In genomic region chr7:70596575-70596891, GRCh38 we compare ENCODE assay signal across 1 cellular context.
TF ChIP-seq lines count a peak whose summit lies in the region.

No MANE protein-coding gene starts in this region.

TF ChIP-seq in GM23338, 12 proteins besides CTCF, POLR2A, EP300 and RAD21 (continued from another document):
- TF ChIP-seq NANOG (IDR thresholded peaks at IDR 0.05; ENCODE audit: borderline replicate concordance) (no peak), ZNF331 (CRISPR knock-in tag; IDR thresholded peaks at IDR 0.05; ENCODE audit: low read depth) (no peak), EZH2 (IDR thresholded peaks at IDR 0.05; ENCODE audit: low read depth, unreplicated experiment) (no peak), ETS1 (IDR thresholded peaks at IDR 0.05) (no peak), ZNF462 (CRISPR knock-in tag; IDR thresholded peaks at IDR 0.05) (no peak), STAT1 (IDR thresholded peaks at IDR 0.05; ENCODE audit: unreplicated experiment) (no peak), JUNB (IDR thresholded peaks at IDR 0.05; ENCODE audit: unreplicated experiment) (no peak)
